Comparison of ENCODE assay signal across 12 cellular contexts in the genomic region with DNA sequence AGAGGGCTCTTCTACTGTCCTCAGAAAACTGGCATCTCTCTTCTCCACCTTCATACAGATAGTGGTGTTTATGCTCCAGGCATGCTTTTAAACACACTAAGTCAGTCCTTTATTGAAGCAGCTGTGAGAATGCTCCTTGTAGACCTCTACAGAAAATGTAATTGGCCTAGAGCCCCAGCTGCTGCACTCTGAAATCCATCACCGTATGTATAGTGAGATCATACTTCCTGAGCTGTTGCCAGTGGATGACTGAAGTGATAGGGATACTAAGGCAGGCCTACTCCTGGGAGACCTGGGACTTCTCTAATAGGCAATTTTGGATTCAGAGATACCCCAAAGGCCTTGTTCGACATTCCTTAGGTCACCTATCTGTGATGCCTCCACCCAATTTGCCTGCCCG.
"Had no signal": no experiment of that assay in that cellular context is flagged by ENCODE, and none has a peak within 500 bp of the region (broad histone marks: within the 10 kb centered on the region; RNA-seq: fewer than 3 reads in every experiment).

No MANE protein-coding gene starts in this region.

- DNase-seq: amygdala; dorsolateral prefrontal cortex; foreskin keratinocyte; left ventricle myocardium inferior; nephron progenitor cell; stimulated activated CD4-positive, alpha-beta T cell treated with anti-CD3 and anti-CD28 coated beads, Interleukin-4, amount 100 ng/mL, for 4 hours; T-helper 2 cell; tibial artery had no signal

- H3K4me1 ChIP-seq: breast epithelium, foreskin keratinocyte, left ventricle myocardium inferior, parathyroid adenoma, tibial artery, vagina had no signal

- H3K27ac ChIP-seq: breast epithelium, dorsolateral prefrontal cortex, esophagus muscularis mucosa, foreskin keratinocyte, left ventricle myocardium inferior, parathyroid adenoma, tibial artery, vagina had no signal

- H3K79me2 ChIP-seq: parathyroid adenoma had no signal

- H3K27me3 ChIP-seq: breast epithelium, esophagus muscularis mucosa, foreskin keratinocyte, tibial artery, vagina had no signal

- H3K4me3 ChIP-seq: breast epithelium, dorsolateral prefrontal cortex, esophagus muscularis mucosa, left ventricle myocardium inferior, tibial artery, vagina had no signal

- H2AFZ ChIP-seq: parathyroid adenoma had no signal

- H3K36me3 ChIP-seq: breast epithelium, esophagus muscularis mucosa, left ventricle myocardium inferior, tibial artery, vagina had no signal

- ATAC-seq: foreskin keratinocyte had no signal

- H3K9ac ChIP-seq: parathyroid adenoma had no signal

- H3K9me3 ChIP-seq: breast epithelium, esophagus muscularis mucosa, left ventricle myocardium inferior, tibial artery, vagina had no signal
